Comparison of ENCODE assay signal across 8 cellular contexts in genomic region chr12:109428038-109428629, GRCh38. TPM values are rescaled to one million over a fixed set of nuclear protein-coding genes. Genes with fewer than 3 reads are reported as not detected.
DNase-seq lines count a peak whose midpoint lies in the region; ATAC-seq and TF ChIP-seq lines count a peak whose summit lies in the region.

No MANE protein-coding gene starts in this region.

- H3K4me3 Mint-ChIP-seq in brain (no peak overlapping the region), immature natural killer cell (no peak overlapping the region)

- H3K9me2 ChIP-seq in HCT116 (ENCODE audit: insufficient read depth), result no peaks in the 10 kb centered on the region

- CTCF ChIA-PET in HCT116 (lab: Charles Lee), result interaction anchor here (0.6 to 1.5 kb wide), 20 partner anchors 9 to 417 kb away, joined by 3 to 22 read pairs (median 3); no protein-coding TSS in a partner anchor

- POLR2A ChIA-PET in HCT116 (lab: Charles Lee), result no interaction called here

- no peak overlapping the region for H3K9ac ChIP-seq in HCT116 (ENCODE audit: low read length)

- H4K20me1 ChIP-seq in HCT116 (ENCODE audit: insufficient read depth), result no peaks in the 10 kb centered on the region

- H3K27ac Mint-ChIP-seq in brain (no peak overlapping the region), immature natural killer cell (peak overlapping the region in 1 of 6 donors; percentile 22)

- no TSS peak for BruUV-seq in HCT116 (replicated peaks; lab: Mats Ljungman, UMichigan)

- RAD21 ChIA-PET in HCT116 (lab: Charles Lee; ENCODE audit: low non-redundant PET in 1 of 2, low total read pairs in 2 of 2, uncharacterized antibody in 2 of 2, unreplicated experiment in 2 of 2), result interaction anchor here in 1 of 2 experiments (1.3 kb wide), 1 partner anchor 351 kb away, joined by 3 read pairs; no protein-coding TSS in a partner anchor

- peak; percentile 82 for TF ChIP-seq RAD21 in HCT116 (IDR thresholded peaks at IDR 0.05; ENCODE audit: low read depth)

- H3K4me2 ChIP-seq in HCT116 (ENCODE audit: low read length), result no peak overlapping the region

- H3K79me2 ChIP-seq in HCT116 (ENCODE audit: insufficient read depth, low read length), result no peaks in the 10 kb centered on the region

- no peaks in the 10 kb centered on the region for H3K27me3 ChIP-seq in HCT116 (ENCODE audit: insufficient read depth, low read length)

- in situ Hi-C loops in Caki2 (cut with HindIII; ENCODE audit: low pct_unique_long_range_greater_than_20kb, low sequenced_read_pairs), result no loop called here

- intact Hi-C loops in HCT116 (cut with micrococcal nuclease), result loop anchor here (1.0 kb wide), 1 partner anchor 347 kb away; no protein-coding TSS in a partner anchor

- H3K4me1 ChIP-seq in HCT116 (ENCODE audit: control insufficient read depth in 1 of 2, insufficient read depth in 2 of 2, low read length in 2 of 2), result peaks cover 0 to 11% of the 10 kb centered on the region in 2 experiments; a peak in 2 of 4 replicates

- H3K9me3 Mint-ChIP-seq in brain, result peaks cover 0 to 3% (median 0%) of the 10 kb centered on the region in 5 experiments
- no peaks in the 10 kb centered on the region for H3K9me3 Mint-ChIP-seq in immature natural killer cell

- DNase-seq in Caki2 (ENCODE audit: low read depth) (peak; percentile 25), HCT116 (ENCODE audit: low read depth, low spot score) (peak; percentile 77), NCI-H2107 treated with DMSO at 0.1 percent for 48 hours (lab: John Stamatoyannopoulos, UW; ENCODE audit: unreplicated experiment) (peak; percentile 69), UCSD-AML1 (lab: John Stamatoyannopoulos, UW; ENCODE audit: unreplicated experiment) (peak; percentile 77), immature natural killer cell (peak; percentile 75 to 79 (median 75))
- peak; percentile 81 for DNase-seq in stimulated activated CD4-positive, alpha-beta T cell treated with anti-CD3 and anti-CD28 coated beads, Interleukin-15, amount 100 ng/mL, for 24 hours

- TF ChIP-seq POLR2A in HCT116 (IDR thresholded peaks at IDR 0.05; ENCODE audit: borderline replicate concordance, extremely low read depth, insufficient read depth, insufficient read length), result no peak

- H3K27ac ChIP-seq in HCT116 (ENCODE audit: low read depth, low read length), result no peak overlapping the region

- peak; percentile 91 for ATAC-seq in HCT116
- no peak for ATAC-seq in HG02840 (IDR thresholded peaks at IDR 0.05; ENCODE audit: low FRiP score, unreplicated experiment)

- peaks cover 0 to 5% of the 10 kb centered on the region in 2 experiments; a peak in 1 of 4 replicates for H3K9me3 ChIP-seq in HCT116 (ENCODE audit: control insufficient read depth in 1 of 2, insufficient read depth in 1 of 2, low read depth in 1 of 2, low read length in 2 of 2)

- no peaks in the 10 kb centered on the region for H3K36me3 Mint-ChIP-seq in brain
- no peaks in the 10 kb centered on the region for H3K36me3 Mint-ChIP-seq in immature natural killer cell

- H3K27me3 Mint-ChIP-seq in brain (peaks cover 14% of the 10 kb centered on the region), immature natural killer cell (ENCODE audit: low read depth in 3 of 3) (peaks cover 0 to 2% (median 0%) of the 10 kb centered on the region in 3 donors)

- H3K4me1 Mint-ChIP-seq in brain (no peaks in the 10 kb centered on the region), immature natural killer cell (peaks cover 8 to 10% of the 10 kb centered on the region in 2 donors)

- H3K36me3 ChIP-seq in HCT116 (ENCODE audit: control insufficient read depth in 1 of 2, insufficient read depth in 2 of 2, low read length in 2 of 2), result no peaks in the 10 kb centered on the region

- no peak overlapping the region for H3K4me3 ChIP-seq in HCT116 (replicated peaks in 1 of 2; ENCODE audit: low read depth in 1 of 2, low read length in 2 of 2)

- TF ChIP-seq CTCF in HCT116 (IDR thresholded peaks at IDR 0.05 in 2 of 3, conservative IDR thresholded peaks at IDR 0.05 in 1 of 3; ENCODE audit: borderline replicate concordance in 1 of 3, insufficient read depth in 1 of 3, low read depth in 2 of 3, low read length in 2 of 3), result peak; percentile 77 to 98 (median 97)
- TF ChIP-seq CTCF in brain (conservative IDR thresholded peaks at IDR 0.05), result peak; percentile 66 to 90

- H2AFZ ChIP-seq in HCT116 (ENCODE audit: low read depth, low read length, poor library complexity, severe bottlenecking), result peak overlapping the region; percentile 92

TF ChIP-seq in HCT116, 20 proteins besides CTCF, POLR2A, EP300 and RAD21:
- TF ChIP-seq CBX3 (IDR thresholded peaks at IDR 0.05; ENCODE audit: low read depth) (no peak; the same call in 1 of the 2 replicates), ZFX (IDR thresholded peaks at IDR 0.05) (no peak), EZH2 (IDR thresholded peaks at IDR 0.05) (no peak)

RNA-seq across cellular contexts. Expression of gene KCTD10, which starts 49.0 kb away (rescaled TPM):
- 38.5 and 66.7 TPM in 2 replicates for total RNA-seq in Caki2 (2014; rRNA removed; shearing (Covaris generic); ENCODE audit: low replicate concordance)
- total RNA-seq in HCT116 (2021; ENCODE audit: unreplicated experiment), result 34.7 TPM
- 29.2 and 31.1 TPM in 2 replicates for polyA plus RNA-seq in HCT116 (2012)
- polyA plus RNA-seq in brain (ENCODE audit: insufficient read depth, low read depth, low replicate concordance), result 26.4 TPM
- polyA plus RNA-seq in immature natural killer cell, result 100 to 1,000 TPM in 2 of 3 donors, 10 to 100 TPM in 1; 59.7 to 204 (median 127) TPM

RNA-seq across cellular contexts. Expression of gene UBE3B, which starts 49.3 kb away (rescaled TPM):
- 13.0 and 22.8 TPM in 2 replicates for total RNA-seq in Caki2 (2014; rRNA removed; shearing (Covaris generic); ENCODE audit: low replicate concordance)
- 28.9 TPM for total RNA-seq in HCT116 (2021; ENCODE audit: unreplicated experiment)
- 12.6 and 15.7 TPM in 2 replicates for polyA plus RNA-seq in HCT116 (2012)
- polyA plus RNA-seq in brain (ENCODE audit: insufficient read depth, low read depth, low replicate concordance), result 21.9 TPM
- 10 to 100 TPM; 25.3 to 41.2 (median 34.2) TPM for polyA plus RNA-seq in immature natural killer cell

Comparison
In these comparisons a context has a peak if more than half of its experiments do, and no peak if none do; other contexts are left out.
1. DNase-seq: peak in every context shown above with its lines; median percentile 81 in stimulated activated CD4-positive, alpha-beta T cell treated with anti-CD3 and anti-CD28 coated beads, Interleukin-15, amount 100 ng/mL, for 24 hours; 77 in HCT116; 77 in UCSD-AML1; 75 in immature natural killer cell; 69 in NCI-H2107 treated with DMSO at 0.1 percent for 48 hours; 25 in Caki2.